ENCODE assay signal across 8 cellular contexts in genomic region chr12:14185441-14186192, GRCh38.
DNase-seq lines count a peak whose midpoint lies in the region; FAIRE-seq and TF ChIP-seq lines count a peak whose summit lies in the region.

No MANE protein-coding gene starts in this region.

- no peak overlapping the region for H4K8ac ChIP-seq in mesendoderm (ENCODE audit: low read depth, low read length)

- intact Hi-C loops in OCI-LY7 (cut with micrococcal nuclease; ENCODE audit: unreplicated experiment) = loop anchor here (2.0 to 5.0 kb wide), 2 partner anchors 52 to 181 kb away; no protein-coding TSS in a partner anchor

- H3K79me1 ChIP-seq in mesendoderm (ENCODE audit: low read length) = no peaks in the 10 kb centered on the region

- no peak overlapping the region for H3K9ac ChIP-seq in mesendoderm (ENCODE audit: low read length)

- H3K56ac ChIP-seq in mesendoderm (ENCODE audit: low read length) = no peak overlapping the region

- peak overlapping the region; percentile 90 for H2AFZ ChIP-seq in OCI-LY7 (ENCODE audit: low read length)

- DNase-seq in ELR (ENCODE audit: low read depth) = peak; percentile 59
- DNase-seq in HCEC 1CT = peak; percentile 30
- peak; percentile 11 to 29 for DNase-seq in Kasumi-1 (lab: John Stamatoyannopoulos, UW)
- DNase-seq in OCI-LY7 (ENCODE audit: low spot score) = peak; percentile 75
- peak; percentile 73 for DNase-seq in choroid plexus epithelial cell (ENCODE audit: low read depth)
- DNase-seq in mesendoderm = peak; percentile 72
- DNase-seq in NCI-H226 = no peak

- H3K4me3 ChIP-seq in OCI-LY7 (ENCODE audit: low read depth, low read length, poor library complexity, severe bottlenecking) (no peak overlapping the region), choroid plexus epithelial cell (ENCODE audit: low read depth, low read length) (no peak overlapping the region), mesendoderm (ENCODE audit: low read length) (no peak overlapping the region)

- no peak overlapping the region for H3K4ac ChIP-seq in mesendoderm (ENCODE audit: low read depth, low read length)

- H2BK15ac ChIP-seq in mesendoderm (replicated peaks; ENCODE audit: low read depth) = no peak overlapping the region

- H4K5ac ChIP-seq in mesendoderm (ENCODE audit: low read length) = no peak overlapping the region

- FAIRE-seq in A204.1 (lab: Jason Lieb, UNC) = peak; percentile 78

- H3K4me2 ChIP-seq in OCI-LY7 (ENCODE audit: low read length) (peak overlapping the region; percentile 48; the same call in 1 of the 2 replicates), mesendoderm (ENCODE audit: low read length) (no peak overlapping the region)

- H3K79me2 ChIP-seq in OCI-LY7 (ENCODE audit: insufficient read depth, low read depth, low read length) = no peaks in the 10 kb centered on the region
- H3K79me2 ChIP-seq in mesendoderm (ENCODE audit: control insufficient read depth, insufficient read depth, low read length) = no peaks in the 10 kb centered on the region

- no peaks in the 10 kb centered on the region for H4K20me1 ChIP-seq in OCI-LY7 (ENCODE audit: insufficient read depth, low read length)

- no peaks in the 10 kb centered on the region for H3K36me3 ChIP-seq in OCI-LY7 (ENCODE audit: insufficient read depth, low read length)
- H3K36me3 ChIP-seq in mesendoderm (ENCODE audit: control insufficient read depth, insufficient read depth, low read length) = no peaks in the 10 kb centered on the region

- H3K9me2 ChIP-seq in OCI-LY7 (ENCODE audit: insufficient read depth, low read length) = no peaks in the 10 kb centered on the region

- TF ChIP-seq CTCF in OCI-LY7 (conservative IDR thresholded peaks at IDR 0.05; ENCODE audit: low read length) = peak; percentile 96
- TF ChIP-seq CTCF in choroid plexus epithelial cell (conservative IDR thresholded peaks at IDR 0.05; ENCODE audit: low read depth, low read length) = peak; percentile 84

- H3K4me1 ChIP-seq in OCI-LY7 (ENCODE audit: insufficient read depth, low read length, poor library complexity, severe bottlenecking) (peaks cover 23% of the 10 kb centered on the region), mesendoderm (ENCODE audit: control insufficient read depth, low read depth, low read length) (no peaks in the 10 kb centered on the region)

- no peaks in the 10 kb centered on the region for H3K27me3 ChIP-seq in mesendoderm (ENCODE audit: insufficient read depth, low read length, poor library complexity)

- no peak overlapping the region for H2BK5ac ChIP-seq in mesendoderm (ENCODE audit: low read length)

- no peak overlapping the region for H2BK120ac ChIP-seq in mesendoderm (ENCODE audit: low read depth, low read length)

- H3K23ac ChIP-seq in mesendoderm (ENCODE audit: low read length) = no peak overlapping the region

- WGBS in mesendoderm (ENCODE audit: extremely low coverage, insufficient coverage, low lambda C conversion rate) = no CpG with 5 or more reads among the region's 8 CpGs

- POLR2A ChIA-PET in OCI-LY7 (lab: Charles Lee) = interaction anchor here (1.0 to 1.1 kb wide), 3 partner anchors 11 to 93 kb away, joined by 3 to 4 read pairs (median 3); no protein-coding TSS in a partner anchor

- H2AK5ac ChIP-seq in mesendoderm (ENCODE audit: low read length) = no peak overlapping the region

- H3K9me3 ChIP-seq in OCI-LY7 (ENCODE audit: low read length) = no peaks in the 10 kb centered on the region

- CTCF ChIA-PET in OCI-LY7 (lab: Charles Lee; ENCODE audit: unreplicated experiment) = interaction anchor here (0.6 to 1.4 kb wide), 3 partner anchors 10 to 688 kb away, joined by 3 to 5 read pairs (median 4); no protein-coding TSS in a partner anchor

- H3K27ac ChIP-seq in OCI-LY7 (ENCODE audit: low read depth, low read length, poor library complexity, severe bottlenecking) = no peak overlapping the region
- H3K27ac ChIP-seq in mesendoderm (ENCODE audit: low read depth, low read length) = no peak overlapping the region

- no TSS peak for BruUV-seq in OCI-LY7 (replicated peaks; lab: Mats Ljungman, UMichigan)

- no peak overlapping the region for H3K18ac ChIP-seq in mesendoderm (ENCODE audit: low read length)
